1 cellular context compared by ENCODE assay signal in genomic region chr11:66418168-66418985, GRCh38.
TF ChIP-seq lines count a peak whose summit lies in the region.

No MANE protein-coding gene starts in this region.

TF ChIP-seq in HepG2, 621 proteins besides CTCF, POLR2A, EP300 and RAD21 (continued from another document and continues in another):
- TF ChIP-seq NFAT5 (CRISPR knock-in tag; IDR thresholded peaks at IDR 0.05): peak; percentile 89
- TF ChIP-seq HOXD1 (CRISPR knock-in tag; IDR thresholded peaks at IDR 0.05): 0 out of 2 replicates have a peak, but pooled peaks have one; percentile 37
- TF ChIP-seq ZNF160 (CRISPR knock-in tag; IDR thresholded peaks at IDR 0.05): 0 out of 2 replicates have a peak, but pooled peaks have one; percentile 44
- no peak for TF ChIP-seq TERF1 (CRISPR knock-in tag; IDR thresholded peaks at IDR 0.05)
- TF ChIP-seq BATF2 (CRISPR knock-in tag; IDR thresholded peaks at IDR 0.05): 0 out of 2 replicates have a peak, but pooled peaks have one; percentile 59
- TF ChIP-seq ZSCAN25 (CRISPR knock-in tag; IDR thresholded peaks at IDR 0.05): peak; percentile 63; the same call in 1 of the 2 replicates
- peak; percentile 40; the same call in 1 of the 2 replicates for TF ChIP-seq HNF1B (CRISPR knock-in tag; IDR thresholded peaks at IDR 0.05)
- no peak for TF ChIP-seq TBX3 (IDR thresholded peaks at IDR 0.05; ENCODE audit: borderline replicate concordance)
- TF ChIP-seq ZNF589 (CRISPR knock-in tag; conservative IDR thresholded peaks at IDR 0.05): peak; percentile 86
- peak; percentile 57; the same call in 1 of the 2 replicates for TF ChIP-seq ZNF644 (CRISPR knock-in tag; IDR thresholded peaks at IDR 0.05; ENCODE audit: low read depth)
- TF ChIP-seq TRAFD1 (CRISPR knock-in tag; IDR thresholded peaks at IDR 0.05; ENCODE audit: borderline replicate concordance): no peak
- no peak for TF ChIP-seq PCBP2 (optimal IDR thresholded peaks at IDR 0.05; ENCODE audit: low read depth, low read length, poor library complexity, severe bottlenecking)
- peak; percentile 92 for TF ChIP-seq NKX3-1 (CRISPR knock-in tag; IDR thresholded peaks at IDR 0.05)
- peak; percentile 70; the same call in 1 of the 2 replicates for TF ChIP-seq ZSCAN31 (CRISPR knock-in tag; IDR thresholded peaks at IDR 0.05; ENCODE audit: low read depth)
- TF ChIP-seq HNF4G (IDR thresholded peaks at IDR 0.05; ENCODE audit: borderline replicate concordance, low read depth, low read length): no peak
- TF ChIP-seq HNF4G (CRISPR knock-in tag; IDR thresholded peaks at IDR 0.05; ENCODE audit: borderline replicate concordance, low read depth): no peak
- TF ChIP-seq SATB2 (CRISPR knock-in tag; IDR thresholded peaks at IDR 0.05): peak; percentile 88
- TF ChIP-seq PAWR (CRISPR knock-in tag; IDR thresholded peaks at IDR 0.05; ENCODE audit: borderline replicate concordance): no peak
- TF ChIP-seq KLF6 (CRISPR knock-in tag; IDR thresholded peaks at IDR 0.05): peak; percentile 98
- TF ChIP-seq SETDB1 (CRISPR knock-in tag; IDR thresholded peaks at IDR 0.05; ENCODE audit: borderline replicate concordance): no peak
- TF ChIP-seq ZBTB38 (CRISPR knock-in tag; IDR thresholded peaks at IDR 0.05): peak; percentile 50; the same call in 1 of the 2 replicates
- no peak for TF ChIP-seq PAX8 (CRISPR knock-in tag; IDR thresholded peaks at IDR 0.05; ENCODE audit: borderline replicate concordance)
- TF ChIP-seq TFAP4 (IDR thresholded peaks at IDR 0.05; ENCODE audit: borderline replicate concordance, low read depth): no peak
- TF ChIP-seq ZNF703 (CRISPR knock-in tag; IDR thresholded peaks at IDR 0.05; ENCODE audit: borderline replicate concordance): no peak
- no peak for TF ChIP-seq ZNF775 (CRISPR knock-in tag; IDR thresholded peaks at IDR 0.05; ENCODE audit: borderline replicate concordance)
- TF ChIP-seq MIXL1 (CRISPR knock-in tag; IDR thresholded peaks at IDR 0.05): 0 out of 2 replicates have a peak, but pooled peaks have one; percentile 78
- 0 out of 2 replicates have a peak, but pooled peaks have one; percentile 54 for TF ChIP-seq ZNF264 (CRISPR knock-in tag; IDR thresholded peaks at IDR 0.05)
- TF ChIP-seq ZNF550 (CRISPR knock-in tag; IDR thresholded peaks at IDR 0.05; ENCODE audit: borderline replicate concordance): no peak
- no peak for TF ChIP-seq ZNF276 (CRISPR knock-in tag; IDR thresholded peaks at IDR 0.05; ENCODE audit: low read depth)
- TF ChIP-seq CCAR2 (optimal IDR thresholded peaks at IDR 0.05; ENCODE audit: low read depth, low read length): no peak
- TF ChIP-seq RXRA (CRISPR knock-in tag; IDR thresholded peaks at IDR 0.05): no peak
- no peak for TF ChIP-seq ZNF678 (CRISPR knock-in tag; IDR thresholded peaks at IDR 0.05)
- TF ChIP-seq ZNF572 (CRISPR knock-in tag; IDR thresholded peaks at IDR 0.05): no peak
- no peak for TF ChIP-seq ZFP1 (CRISPR knock-in tag; IDR thresholded peaks at IDR 0.05)
- peak; percentile 47; the same call in 1 of the 2 replicates for TF ChIP-seq ZNF235 (CRISPR knock-in tag; IDR thresholded peaks at IDR 0.05; ENCODE audit: borderline replicate concordance)
- TF ChIP-seq ZNF24 (IDR thresholded peaks at IDR 0.05): no peak
- no peak for TF ChIP-seq ZNF704 (CRISPR knock-in tag; IDR thresholded peaks at IDR 0.05; ENCODE audit: borderline replicate concordance)
- no peak for TF ChIP-seq GMEB1 (CRISPR knock-in tag; IDR thresholded peaks at IDR 0.05; ENCODE audit: borderline replicate concordance)
- TF ChIP-seq ZNF615 (CRISPR knock-in tag; IDR thresholded peaks at IDR 0.05; ENCODE audit: borderline replicate concordance): no peak
- TF ChIP-seq FOXJ3 (CRISPR knock-in tag; IDR thresholded peaks at IDR 0.05; ENCODE audit: borderline replicate concordance): no peak
- TF ChIP-seq ZBTB39 (CRISPR knock-in tag; IDR thresholded peaks at IDR 0.05): no peak
- peak; percentile 99 for TF ChIP-seq WIZ (CRISPR knock-in tag; IDR thresholded peaks at IDR 0.05)
- TF ChIP-seq ZNF274 (CRISPR knock-in tag; IDR thresholded peaks at IDR 0.05): no peak
- no peak; a peak in 1 of 4 replicates for TF ChIP-seq NR2F1 (CRISPR knock-in tag; IDR thresholded peaks at IDR 0.05)
- peak; percentile 92; the same call in 1 of the 2 replicates for TF ChIP-seq MXD3 (CRISPR knock-in tag; IDR thresholded peaks at IDR 0.05)
- TF ChIP-seq HDAC6 (IDR thresholded peaks at IDR 0.05; ENCODE audit: low read depth, low read length): no peak
